In the genomic region with DNA sequence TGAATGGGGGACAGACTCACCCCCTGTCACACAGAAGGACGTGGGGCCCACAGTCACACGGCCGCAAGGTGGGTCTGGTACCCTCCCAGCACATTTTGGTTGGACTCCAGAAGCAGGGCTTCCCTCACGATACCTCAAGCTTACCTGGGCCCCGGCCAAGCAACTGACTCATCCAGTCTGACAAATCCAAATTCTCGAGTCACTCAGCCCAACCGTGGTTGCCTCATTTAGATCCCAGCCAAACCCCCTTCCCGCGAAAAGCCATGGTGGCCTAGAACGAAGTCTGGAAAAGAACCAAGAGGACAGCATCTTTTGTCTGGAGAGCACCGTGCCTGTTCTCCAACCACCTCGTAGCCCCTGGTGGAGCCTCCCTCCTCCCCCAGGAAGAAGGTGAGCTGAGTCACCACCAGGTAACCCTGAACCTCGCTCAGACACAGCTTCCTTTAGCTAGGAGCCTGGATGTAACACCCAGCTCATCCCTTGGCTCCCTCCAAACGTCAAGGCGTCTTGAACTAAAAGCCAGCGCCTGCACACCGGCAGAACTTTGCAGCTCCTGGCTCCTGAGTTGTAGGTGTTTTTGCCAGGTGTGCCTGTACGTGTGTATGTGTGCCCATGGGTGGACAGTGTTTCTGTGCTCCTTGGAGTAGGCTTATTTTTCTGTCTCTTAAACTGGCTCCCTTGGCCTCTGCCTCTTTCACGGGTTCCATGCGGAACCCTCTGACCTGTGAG, we compare ENCODE assay signal across 11 cellular contexts.
DNase-seq lines count a peak whose midpoint lies in the region; ATAC-seq, FAIRE-seq and TF ChIP-seq lines count a peak whose summit lies in the region.
"Had no signal": no experiment of that assay in that cellular context is flagged by ENCODE, and none has a peak within 500 bp of the region (broad histone marks: within the 10 kb centered on the region; RNA-seq: fewer than 3 reads in every experiment).

No MANE protein-coding gene starts in this region.

- no peak overlapping the region for H3K4me2 ChIP-seq in HepG2 (ENCODE audit: low read depth, low read length)
- H3K4me2 ChIP-seq: KMS-11 had no signal

- no peaks in the 10 kb centered on the region for H3K9me3 Mint-ChIP-seq in activated naive CD8-positive, alpha-beta T cell treated with anti-CD3 and anti-CD28 coated beads, Interleukin-2, amount 10 ng/mL, durations not matched to agents 7 days and 5 days
- H3K9me3 Mint-ChIP-seq in activated naive CD8-positive, alpha-beta T cell treated with anti-CD3 and anti-CD28 coated beads for 36 hours, result no peaks in the 10 kb centered on the region
- H3K9me3 Mint-ChIP-seq: dendritic cell treated with granulocyte-macrophage colony-stimulating factor and Interleukin-4, amounts not matched to agents 40 ng/mL and 50 ng/mL, for 4 days; stimulated activated naive CD8-positive, alpha-beta T cell treated with anti-CD3 and anti-CD28 coated beads, Interleukin-15, amount 100 ng/mL, for 72 hours had no signal

- intact Hi-C loops in HepG2 (cut with micrococcal nuclease; ENCODE audit: unreplicated experiment), result no loop called here

- peaks cover 31% of the 10 kb centered on the region for H3K36me3 Mint-ChIP-seq in activated naive CD8-positive, alpha-beta T cell treated with anti-CD3 and anti-CD28 coated beads, Interleukin-2, amount 10 ng/mL, durations not matched to agents 7 days and 5 days
- H3K36me3 Mint-ChIP-seq in activated naive CD8-positive, alpha-beta T cell treated with anti-CD3 and anti-CD28 coated beads for 36 hours, result peaks cover 9% of the 10 kb centered on the region

- peaks cover 66% of the 10 kb centered on the region for H3K4me1 ChIP-seq in HepG2 (ENCODE audit: insufficient read depth, low read length)
- H3K4me1 ChIP-seq in tibial nerve, result peaks cover 0 to 31% (median 13%) of the 10 kb centered on the region in 4 donors

- H3K9ac ChIP-seq in HepG2 (ENCODE audit: insufficient read depth, low read depth, low read length), result no peak overlapping the region
- H3K9ac ChIP-seq: KMS-11 had no signal

- H3K79me2 ChIP-seq in HepG2 (ENCODE audit: insufficient read depth, low read length), result peaks cover 91% of the 10 kb centered on the region

- DNase-seq in activated naive CD8-positive, alpha-beta T cell treated with anti-CD3 and anti-CD28 coated beads, Interleukin-2, amount 10 ng/mL, durations not matched to agents 7 days and 5 days, result no peak
- no peak for DNase-seq in activated naive CD8-positive, alpha-beta T cell treated with anti-CD3 and anti-CD28 coated beads for 36 hours
- DNase-seq in amniotic epithelial cell (ENCODE audit: low read depth), result peak; percentile 52
- no peak for DNase-seq in HepG2 (ENCODE audit: low spot score)
- peak; percentile 88 for DNase-seq in urothelium cell line (ENCODE audit: low spot score)
- no peak for DNase-seq in tibial nerve (ENCODE audit: low spot score in 2 of 2)
- DNase-seq in NAMALWA (ENCODE audit: low spot score), result no peak
- no peak for DNase-seq in NCI-H1694 treated with DMSO at 0.1 percent for 48 hours (lab: John Stamatoyannopoulos, UW)
- DNase-seq: stimulated activated naive CD8-positive, alpha-beta T cell treated with anti-CD3 and anti-CD28 coated beads, Interleukin-15, amount 100 ng/mL, for 72 hours had no signal

- TF ChIP-seq POLR2A in HepG2 (IDR thresholded peaks at IDR 0.05; ENCODE audit: insufficient read depth in 1 of 2, low read depth in 2 of 2, low read length in 2 of 2) (no peak), tibial nerve (IDR thresholded peaks at IDR 0.05) (no peak)

- CTCF ChIA-PET in HepG2 (lab: Yijun Ruan, JAX; ENCODE audit: low intra/inter-chr PET ratio, low total read pairs), result no interaction called here

- peaks cover 84% of the 10 kb centered on the region for H4K20me1 ChIP-seq in HepG2 (ENCODE audit: insufficient read depth, low read length)

- H2AFZ ChIP-seq in HepG2 (ENCODE audit: low read length), result no peak overlapping the region

- BruUV-seq in HepG2 (replicated peaks; lab: Mats Ljungman, UMichigan), result no TSS peak

- TF ChIP-seq RAD21 in HepG2 (CRISPR knock-in tag; IDR thresholded peaks at IDR 0.05), result no peak

- no peaks in the 10 kb centered on the region for H3K27me3 Mint-ChIP-seq in activated naive CD8-positive, alpha-beta T cell treated with anti-CD3 and anti-CD28 coated beads, Interleukin-2, amount 10 ng/mL, durations not matched to agents 7 days and 5 days
- no peaks in the 10 kb centered on the region for H3K27me3 Mint-ChIP-seq in activated naive CD8-positive, alpha-beta T cell treated with anti-CD3 and anti-CD28 coated beads for 36 hours
- H3K27me3 Mint-ChIP-seq: dendritic cell treated with granulocyte-macrophage colony-stimulating factor and Interleukin-4, amounts not matched to agents 40 ng/mL and 50 ng/mL, for 4 days; stimulated activated naive CD8-positive, alpha-beta T cell treated with anti-CD3 and anti-CD28 coated beads, Interleukin-15, amount 100 ng/mL, for 72 hours had no signal

- peak overlapping the region; percentile 43 for H3K4me3 Mint-ChIP-seq in activated naive CD8-positive, alpha-beta T cell treated with anti-CD3 and anti-CD28 coated beads, Interleukin-2, amount 10 ng/mL, durations not matched to agents 7 days and 5 days
- H3K4me3 Mint-ChIP-seq in activated naive CD8-positive, alpha-beta T cell treated with anti-CD3 and anti-CD28 coated beads for 36 hours, result no peak overlapping the region
- H3K4me3 Mint-ChIP-seq: dendritic cell treated with granulocyte-macrophage colony-stimulating factor and Interleukin-4, amounts not matched to agents 40 ng/mL and 50 ng/mL, for 4 days; stimulated activated naive CD8-positive, alpha-beta T cell treated with anti-CD3 and anti-CD28 coated beads, Interleukin-15, amount 100 ng/mL, for 72 hours had no signal

- H3K9me3 ChIP-seq in HepG2 (ENCODE audit: low read length) (no peaks in the 10 kb centered on the region), tibial nerve (no peaks in the 10 kb centered on the region)

- H3K27me3 ChIP-seq in HepG2 (ENCODE audit: control insufficient read depth in 1 of 2, insufficient read depth in 2 of 2, low read length in 2 of 2) (no peaks in the 10 kb centered on the region), tibial nerve (no peaks in the 10 kb centered on the region)

- ATAC-seq in activated naive CD8-positive, alpha-beta T cell treated with anti-CD3 and anti-CD28 coated beads, Interleukin-2, amount 10 ng/mL, durations not matched to agents 7 days and 5 days (ENCODE audit: low read depth), result no peak
- ATAC-seq in HepG2, result no peak
- ATAC-seq: stimulated activated naive CD8-positive, alpha-beta T cell treated with anti-CD3 and anti-CD28 coated beads, Interleukin-15, amount 100 ng/mL, for 72 hours had no signal

- POLR2A ChIA-PET in activated naive CD8-positive, alpha-beta T cell treated with anti-CD3 and anti-CD28 coated beads, Interleukin-2, amount 10 ng/mL, durations not matched to agents 7 days and 5 days (lab: Charles Lee), result no interaction called here
- POLR2A ChIA-PET in HepG2 (lab: Yijun Ruan, JAX), result no interaction called here

- H3K4me1 Mint-ChIP-seq in activated naive CD8-positive, alpha-beta T cell treated with anti-CD3 and anti-CD28 coated beads, Interleukin-2, amount 10 ng/mL, durations not matched to agents 7 days and 5 days, result peaks cover 83% of the 10 kb centered on the region
- peaks cover 32% of the 10 kb centered on the region for H3K4me1 Mint-ChIP-seq in activated naive CD8-positive, alpha-beta T cell treated with anti-CD3 and anti-CD28 coated beads for 36 hours

- H3K27ac ChIP-seq in HepG2 (ENCODE audit: extremely low read length, insufficient read depth, low read length), result no peak overlapping the region
- H3K27ac ChIP-seq in tibial nerve, result no peak overlapping the region
- H3K27ac ChIP-seq: KMS-11 had no signal

- H3K4me3 ChIP-seq in HepG2 (replicated peaks in 1 of 3; ENCODE audit: insufficient read depth in 1 of 3, low read depth in 2 of 3, low read length in 3 of 3), result no peak overlapping the region
- H3K4me3 ChIP-seq in tibial nerve, result no peak overlapping the region

- in situ Hi-C loops in HepG2 (cut with HindIII; ENCODE audit: extremely low pct_ligation_motif_present, low pct_unique_long_range_greater_than_20kb), result no loop called here

- FAIRE-seq in HepG2 (lab: Jason Lieb, UNC) (no peak), urothelium cell line (lab: Jason Lieb, UNC) (no peak)

- H3K27ac Mint-ChIP-seq in activated naive CD8-positive, alpha-beta T cell treated with anti-CD3 and anti-CD28 coated beads, Interleukin-2, amount 10 ng/mL, durations not matched to agents 7 days and 5 days, result peak overlapping the region; percentile 43
- H3K27ac Mint-ChIP-seq in activated naive CD8-positive, alpha-beta T cell treated with anti-CD3 and anti-CD28 coated beads for 36 hours, result no peak overlapping the region
- H3K27ac Mint-ChIP-seq: dendritic cell treated with granulocyte-macrophage colony-stimulating factor and Interleukin-4, amounts not matched to agents 40 ng/mL and 50 ng/mL, for 4 days; stimulated activated naive CD8-positive, alpha-beta T cell treated with anti-CD3 and anti-CD28 coated beads, Interleukin-15, amount 100 ng/mL, for 72 hours had no signal

- H3K36me3 ChIP-seq in HepG2 (replicated peaks in 1 of 2; ENCODE audit: control insufficient read depth in 1 of 2, insufficient read depth in 2 of 2, low read length in 2 of 2), result peaks cover 5 to 41% of the 10 kb centered on the region in 2 experiments; a peak in 4 of 5 replicates
- H3K36me3 ChIP-seq in tibial nerve, result peaks cover 0 to 8% (median 0%) of the 10 kb centered on the region in 3 donors

- TF ChIP-seq EP300 in HepG2 (IDR thresholded peaks at IDR 0.05; ENCODE audit: low read depth in 2 of 2, low read length in 2 of 2) (no peak), HepG2 (CRISPR knock-in tag; IDR thresholded peaks at IDR 0.05; ENCODE audit: borderline replicate concordance) (no peak), tibial nerve (IDR thresholded peaks at IDR 0.05) (no peak)

- TF ChIP-seq CTCF in HepG2 (CRISPR knock-in tag; IDR thresholded peaks at IDR 0.05) (no peak), tibial nerve (IDR thresholded peaks at IDR 0.05) (no peak)

- 89% methylated on average over 20 of the region's 20 CpGs for WGBS in HepG2 (ENCODE audit: low lambda C conversion rate)
- 83 to 85% methylated on average over 20 of the region's 20 CpGs for WGBS in tibial nerve, 2 donors

TF ChIP-seq in HepG2, 621 proteins besides CTCF, POLR2A, EP300 and RAD21 (continues in another document):
- 0 out of 2 replicates have a peak, but pooled peaks have one; percentile 8 for TF ChIP-seq RXRA (CRISPR knock-in tag; IDR thresholded peaks at IDR 0.05)
- no peak for TF ChIP-seq SNRNP70 (IDR thresholded peaks at IDR 0.05; ENCODE audit: low read depth, low read length)
- TF ChIP-seq ZNF501 (CRISPR knock-in tag; IDR thresholded peaks at IDR 0.05), result peak; percentile 50; the same call in 1 of the 2 replicates
- TF ChIP-seq, protein P1, sequence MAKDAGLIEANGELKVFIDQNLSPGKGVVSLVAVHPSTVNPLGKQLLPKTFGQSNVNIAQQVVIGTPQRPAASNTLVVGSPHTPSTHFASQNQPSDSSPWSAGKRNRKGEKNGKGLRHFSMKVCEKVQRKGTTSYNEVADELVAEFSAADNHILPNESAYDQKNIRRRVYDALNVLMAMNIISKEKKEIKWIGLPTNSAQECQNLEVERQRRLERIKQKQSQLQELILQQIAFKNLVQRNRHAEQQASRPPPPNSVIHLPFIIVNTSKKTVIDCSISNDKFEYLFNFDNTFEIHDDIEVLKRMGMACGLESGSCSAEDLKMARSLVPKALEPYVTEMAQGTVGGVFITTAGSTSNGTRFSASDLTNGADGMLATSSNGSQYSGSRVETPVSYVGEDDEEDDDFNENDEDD (CRISPR knock-in tag; IDR thresholded peaks at IDR 0.05; ENCODE audit: borderline replicate concordance), result no peak

Comparison
In these comparisons a context has a peak if more than half of its experiments do, and no peak if none do; other contexts are left out.
1. DNase-seq: peak in amniotic epithelial cell (single experiment) and urothelium cell line (single experiment); none in activated naive CD8-positive, alpha-beta T cell treated with anti-CD3 and anti-CD28 coated beads, Interleukin-2, amount 10 ng/mL, durations not matched to agents 7 days and 5 days (single experiment), activated naive CD8-positive, alpha-beta T cell treated with anti-CD3 and anti-CD28 coated beads for 36 hours (single experiment), HepG2 (single experiment), tibial nerve (0 of 2), NAMALWA (single experiment) and NCI-H1694 treated with DMSO at 0.1 percent for 48 hours (single experiment).